ENCODE assay signal across 7 cellular contexts in genomic region chr18:9641081-9641480, GRCh38. TPM values are rescaled to one million over a fixed set of nuclear protein-coding genes. Genes with fewer than 3 reads are reported as not detected.
DNase-seq lines count a peak whose midpoint lies in the region; ATAC-seq, FAIRE-seq and TF ChIP-seq lines count a peak whose summit lies in the region.
"Not testable (repeated sequence)": the region's sequence is repeated elsewhere in the genome, so short reads cannot be mapped to it uniquely, and the experiment has no call there.

No MANE protein-coding gene starts in this region.

- not testable (repeated sequence) for H3K4me3 Mint-ChIP-seq in Caco-2 (ENCODE audit: unreplicated experiment)

- WGBS in IMR-90 (ENCODE audit: extremely low coverage in 2 of 2, insufficient read length in 1 of 2), 2 experiments, result no CpG with 5 or more reads among the region's 1 CpG
- WGBS in K562 (ENCODE audit: insufficient coverage, low coverage, missing lambda C conversion rate), result 15% methylated on average over 1 of the region's 1 CpG
- WGBS in H1 (ENCODE audit: extremely low coverage in 1 of 2, insufficient coverage in 1 of 2, insufficient read length in 1 of 2, insufficient replicate concordance in 2 of 2, low coverage in 1 of 2, low lambda C conversion rate in 2 of 2, missing lambda C conversion rate in 1 of 2), 2 experiments, result 88% methylated on average over 1 of the region's 1 CpG; no CpG with 5 or more reads in 1 of the 2 experiments
- 100% methylated on average over 1 of the region's 1 CpG for WGBS in mesenchymal stem cell
- WGBS in trophoblast cell (ENCODE audit: extremely low coverage, insufficient coverage, insufficient read length), result no CpG with 5 or more reads among the region's 1 CpG

- not testable (repeated sequence) for H4K12ac ChIP-seq in trophoblast cell (ENCODE audit: low read depth, low read length)

- not testable (repeated sequence) for H2AFZ ChIP-seq in IMR-90 (replicated peaks; ENCODE audit: low read length, poor library complexity); K562 (ENCODE audit: low read depth, low read length); H1 (ENCODE audit: low read length); mesenchymal stem cell (ENCODE audit: low read depth, low read length); trophoblast cell (ENCODE audit: insufficient read depth, low read length, poor library complexity)

- H3K4ac ChIP-seq in IMR-90 (ENCODE audit: low read depth, low read length); H1 (replicated peaks; ENCODE audit: insufficient read length, low read depth, low read length); mesenchymal stem cell (ENCODE audit: low read depth in 1 of 2, low read length in 2 of 2); trophoblast cell (ENCODE audit: low read depth, low read length): not testable (repeated sequence)

- not testable (repeated sequence) for TF ChIP-seq CTCF in Caco-2 (IDR thresholded peaks at IDR 0.05; ENCODE audit: insufficient read depth in 1 of 2, low read depth in 1 of 2, low read length in 1 of 2, severe bottlenecking in 1 of 2, unreplicated experiment in 1 of 2); IMR-90 (conservative IDR thresholded peaks at IDR 0.05; ENCODE audit: low read depth, low read length); K562 (IDR thresholded peaks at IDR 0.05 in 2 of 3, conservative IDR thresholded peaks at IDR 0.05 in 1 of 3; ENCODE audit: insufficient read depth in 2 of 3, low read depth in 1 of 3, low read length in 3 of 3); H1 (IDR thresholded peaks at IDR 0.05; ENCODE audit: control extremely low read depth in 1 of 3, insufficient read depth in 1 of 3, low read depth in 1 of 3, low read length in 3 of 3)

- peak overlapping the region; percentile 27; the same call in 1 of the 2 replicates for H2BK20ac ChIP-seq in IMR-90 (ENCODE audit: low read depth, low read length)
- H2BK20ac ChIP-seq in H1 (ENCODE audit: low read length), result not testable (repeated sequence)

- H2AK9ac ChIP-seq in IMR-90 (replicated peaks; ENCODE audit: low read depth, low read length, poor library complexity), result not testable (repeated sequence)

- not testable (repeated sequence) for H3K4me3 ChIP-seq in Caco-2 (ENCODE audit: low read depth, low read length); IMR-90 (ENCODE audit: insufficient read depth, low read depth, low read length); K562; H1 (ENCODE audit: extremely low read depth in 1 of 4, insufficient read depth in 2 of 4, low read depth in 3 of 4, low read length in 4 of 4); mesenchymal stem cell (ENCODE audit: insufficient read depth in 1 of 2, low read depth in 1 of 2, low read length in 2 of 2); trophoblast cell (ENCODE audit: low read depth, low read length)

- H3K79me1 ChIP-seq in IMR-90 (ENCODE audit: low read depth in 1 of 2, low read length in 2 of 2); H1 (ENCODE audit: low read depth, low read length); mesenchymal stem cell (replicated peaks; ENCODE audit: low read length, poor library complexity, severe bottlenecking); trophoblast cell (ENCODE audit: low read length): not testable (repeated sequence)

- H3K79me2 ChIP-seq in K562 (ENCODE audit: control insufficient read depth, insufficient read depth, low read length); H1 (ENCODE audit: control insufficient read depth in 1 of 2, insufficient read depth in 2 of 2, low read length in 2 of 2); trophoblast cell (ENCODE audit: control insufficient read depth, insufficient read depth, low read length, poor library complexity): not testable (repeated sequence)

- not testable (repeated sequence) for H3K9me1 ChIP-seq in IMR-90 (ENCODE audit: insufficient read depth, low read length); K562 (ENCODE audit: control insufficient read depth, insufficient read depth, low read length)

- H4K20me1 ChIP-seq in IMR-90 (ENCODE audit: insufficient read depth, low read length); K562 (replicated peaks; ENCODE audit: control insufficient read depth, insufficient read depth, low read length); H1 (replicated peaks in 1 of 2; ENCODE audit: control insufficient read depth in 1 of 2, insufficient read depth in 2 of 2, low read length in 2 of 2): not testable (repeated sequence)

- not testable (repeated sequence) for ATAC-seq in IMR-90 (ENCODE audit: low read depth); K562

- not testable (repeated sequence) for TF ChIP-seq POLR2A in IMR-90 (IDR thresholded peaks at IDR 0.05; ENCODE audit: low read depth, low read length); K562 (conservative IDR thresholded peaks at IDR 0.05); H1 (IDR thresholded peaks at IDR 0.05; ENCODE audit: control extremely low read depth in 1 of 2, low read depth in 2 of 2, low read length in 2 of 2)

- not testable (repeated sequence) for H4K5ac ChIP-seq in IMR-90 (ENCODE audit: low read depth, low read length); H1 (ENCODE audit: insufficient read length, low read depth, low read length)

- H2BK120ac ChIP-seq in IMR-90 (ENCODE audit: low read depth, low read length), result peak overlapping the region; percentile 5; the same call in 1 of the 2 replicates
- not testable (repeated sequence) for H2BK120ac ChIP-seq in H1 (replicated peaks; ENCODE audit: low read depth, low read length); mesenchymal stem cell (ENCODE audit: low read depth, low read length)
- peak overlapping the region; percentile 66 for H2BK120ac ChIP-seq in trophoblast cell (ENCODE audit: insufficient read depth, low read length, poor library complexity)

- H2AK5ac ChIP-seq in IMR-90 (ENCODE audit: low read depth, low read length), result peak overlapping the region; percentile 60; the same call in 1 of the 2 replicates
- not testable (repeated sequence) for H2AK5ac ChIP-seq in H1 (ENCODE audit: low read depth, low read length); mesenchymal stem cell (ENCODE audit: low read length, severe bottlenecking); trophoblast cell (ENCODE audit: low read length)

- BruUV-seq in Caco-2 (replicated peaks; lab: Mats Ljungman, UMichigan); IMR-90 (replicated peaks; lab: Mats Ljungman, UMichigan); K562 (replicated peaks; lab: Mats Ljungman, UMichigan): not testable (repeated sequence)

- H3K9me3 ChIP-seq in Caco-2; IMR-90 (ENCODE audit: control insufficient read depth, insufficient read depth, low read length); K562 (replicated peaks; ENCODE audit: control insufficient read depth, insufficient read depth, low read depth, low read length); H1 (ENCODE audit: insufficient read depth in 2 of 2, low read depth in 1 of 2, low read length in 1 of 2); mesenchymal stem cell (ENCODE audit: control insufficient read depth, low read length); trophoblast cell (ENCODE audit: insufficient read depth, low read depth, low read length): not testable (repeated sequence)

- not testable (repeated sequence) for DNase-seq in Caco-2; IMR-90; K562 (ENCODE audit: extremely low read depth in 1 of 4, low spot score in 3 of 4); H1 (ENCODE audit: low read depth in 1 of 2, low spot score in 2 of 2); mesenchymal stem cell
- DNase-seq in HCEC 1CT, result peak; percentile 14
- DNase-seq in trophoblast cell, result peak in 1 of 2 donors; percentile 22

- not testable (repeated sequence) for H2BK5ac ChIP-seq in IMR-90 (ENCODE audit: low read depth, low read length, poor library complexity, severe bottlenecking); mesenchymal stem cell (ENCODE audit: low read depth, low read length, poor library complexity, severe bottlenecking)
- H2BK5ac ChIP-seq in H1 (ENCODE audit: low read depth, low read length), result 0 out of 2 replicates have a peak overlapping the region, but pooled peaks have one; percentile 16
- H2BK5ac ChIP-seq in trophoblast cell (ENCODE audit: low read depth, low read length, poor library complexity), result peak overlapping the region; percentile 21

- H3K4me1 Mint-ChIP-seq in Caco-2 (ENCODE audit: low read depth, unreplicated experiment), result not testable (repeated sequence)

- not testable (repeated sequence) for H3K27me3 ChIP-seq in Caco-2 (replicated peaks; ENCODE audit: control insufficient read depth, insufficient read depth, low read length); IMR-90 (ENCODE audit: control insufficient read depth, insufficient read depth, low read length); K562 (ENCODE audit: control insufficient read depth in 2 of 2, insufficient read depth in 2 of 2, low read length in 2 of 2); H1 (replicated peaks in 1 of 4; ENCODE audit: control insufficient read depth in 3 of 4, extremely low read depth in 1 of 4, insufficient read depth in 3 of 4, low read length in 3 of 4); mesenchymal stem cell (ENCODE audit: control insufficient read depth in 1 of 2, insufficient read depth in 1 of 2, low read length in 2 of 2); trophoblast cell (ENCODE audit: insufficient read depth, low read length)

- H3K14ac ChIP-seq in IMR-90 (replicated peaks; ENCODE audit: low read depth, low read length); H1 (ENCODE audit: insufficient read length); mesenchymal stem cell (ENCODE audit: low read length in 2 of 2); trophoblast cell (ENCODE audit: low read length): not testable (repeated sequence)

- POLR2A ChIA-PET in Caco-2 (lab: Charles Lee); IMR-90 (lab: Charles Lee; ENCODE audit: unreplicated experiment); K562 (lab: Yijun Ruan, JAX); H1 (lab: Charles Lee; ENCODE audit: partially characterized antibody): not testable (repeated sequence)

- H3K36me3 ChIP-seq in Caco-2 (ENCODE audit: control insufficient read depth, insufficient read depth, low read length); IMR-90 (ENCODE audit: control insufficient read depth, insufficient read depth, low read length); K562 (ENCODE audit: control insufficient read depth, insufficient read depth, low read length); H1 (ENCODE audit: control insufficient read depth in 2 of 4, insufficient read depth in 4 of 4, low read length in 3 of 4); mesenchymal stem cell (ENCODE audit: control insufficient read depth in 1 of 2, insufficient read depth in 2 of 2, low read depth in 1 of 2, low read length in 2 of 2); trophoblast cell (ENCODE audit: control insufficient read depth in 1 of 2, insufficient read depth in 2 of 2, low read length in 2 of 2): not testable (repeated sequence)

- CTCF ChIA-PET in Caco-2 (lab: Charles Lee); IMR-90 (lab: Yijun Ruan, JAX); K562 (lab: Yijun Ruan, JAX; ENCODE audit: low intra/inter-chr PET ratio); H1 (lab: Charles Lee; ENCODE audit: partially characterized antibody): not testable (repeated sequence)

- in situ Hi-C loops in IMR-90 (cut with MboI; ENCODE audit: low sequenced_read_pairs); K562 (cut with MboI): not testable (repeated sequence)

- not testable (repeated sequence) for H3K36me3 Mint-ChIP-seq in Caco-2 (ENCODE audit: insufficient read depth, unreplicated experiment)

- not testable (repeated sequence) for FAIRE-seq in K562 (lab: Jason Lieb, UNC); H1 (lab: Jason Lieb, UNC)

- dilution Hi-C loops in IMR-90 (cut with HindIII; ENCODE audit: low sequenced_read_pairs, unreplicated experiment), result not testable (repeated sequence)

- not testable (repeated sequence) for H3K18ac ChIP-seq in IMR-90 (ENCODE audit: low read depth, low read length); H1 (ENCODE audit: extremely low read depth, low read length); mesenchymal stem cell (ENCODE audit: low read depth in 1 of 2, low read length in 2 of 2); trophoblast cell (ENCODE audit: low read length)

- not testable (repeated sequence) for H2BK12ac ChIP-seq in H1 (ENCODE audit: low read depth, low read length)
- H2BK12ac ChIP-seq in mesenchymal stem cell (ENCODE audit: low read length in 2 of 2) (peak overlapping the region in 1 of 2 experiments; percentile 33), trophoblast cell (ENCODE audit: low read length) (peak overlapping the region; percentile 87)

- not testable (repeated sequence) for H4K91ac ChIP-seq in IMR-90 (ENCODE audit: insufficient read depth, low read depth, low read length); H1 (replicated peaks; ENCODE audit: insufficient read length, low read length); mesenchymal stem cell (ENCODE audit: low read length)
- peak overlapping the region; percentile 37 for H4K91ac ChIP-seq in trophoblast cell (ENCODE audit: low read depth, low read length)

- not testable (repeated sequence) for H3K4me2 ChIP-seq in IMR-90 (ENCODE audit: low read depth, low read length); K562 (ENCODE audit: insufficient read depth, low read length); H1 (ENCODE audit: insufficient read depth in 1 of 2, low read depth in 2 of 2, low read length in 2 of 2); mesenchymal stem cell (ENCODE audit: low read length, poor library complexity, severe bottlenecking); trophoblast cell (ENCODE audit: low read length)

- not testable (repeated sequence) for H3K56ac ChIP-seq in IMR-90 (ENCODE audit: extremely low read depth, insufficient read depth, low read length); H1 (replicated peaks; ENCODE audit: insufficient read length, low read depth, low read length)

- H4K8ac ChIP-seq in IMR-90 (ENCODE audit: low read depth in 2 of 2, low read length in 2 of 2) (0 out of 4 replicates have a peak overlapping the region, but pooled peaks of 1 of the 2 experiments have one; percentile 19), mesenchymal stem cell (ENCODE audit: low read length) (peak overlapping the region; percentile 61)
- not testable (repeated sequence) for H4K8ac ChIP-seq in H1 (ENCODE audit: extremely low read depth, insufficient read depth, low read length); trophoblast cell (ENCODE audit: low read depth, low read length)

- H3K27me3 Mint-ChIP-seq in Caco-2 (ENCODE audit: insufficient read depth, unreplicated experiment), result not testable (repeated sequence)

- not testable (repeated sequence) for H2BK15ac ChIP-seq in IMR-90 (ENCODE audit: low read depth, low read length); H1 (ENCODE audit: low read length); mesenchymal stem cell (ENCODE audit: low read depth, poor library complexity, severe bottlenecking)

- H3K9ac ChIP-seq in IMR-90 (ENCODE audit: low read depth, low read length); K562 (ENCODE audit: insufficient read depth in 1 of 2, low read depth in 2 of 2, low read length in 2 of 2); H1 (replicated peaks in 1 of 4; ENCODE audit: extremely low read depth in 1 of 4, low read depth in 3 of 4, low read length in 3 of 4); mesenchymal stem cell (ENCODE audit: low read length); trophoblast cell (ENCODE audit: low read length): not testable (repeated sequence)

- intact Hi-C loops in Caco-2 (cut with micrococcal nuclease; ENCODE audit: unreplicated experiment); IMR-90 (cut with micrococcal nuclease); K562 (cut with micrococcal nuclease): not testable (repeated sequence)

- TF ChIP-seq RAD21 in IMR-90 (IDR thresholded peaks at IDR 0.05; ENCODE audit: low read length); K562 (CRISPR knock-in tag; conservative IDR thresholded peaks at IDR 0.05 in 1 of 2, IDR thresholded peaks at IDR 0.05 in 1 of 2); H1 (IDR thresholded peaks at IDR 0.05 in 1 of 2, conservative IDR thresholded peaks at IDR 0.05 in 1 of 2; ENCODE audit: low read depth in 2 of 2, low read length in 2 of 2): not testable (repeated sequence)

- not testable (repeated sequence) for TF ChIP-seq EP300 in K562 (IDR thresholded peaks at IDR 0.05; ENCODE audit: low read length); H1 (IDR thresholded peaks at IDR 0.05; ENCODE audit: borderline replicate concordance in 1 of 2, low read depth in 2 of 2, low read length in 2 of 2)

- not testable (repeated sequence) for H3K23me2 ChIP-seq in H1 (ENCODE audit: low read depth, low read length)

- H3K9me3 Mint-ChIP-seq in Caco-2 (ENCODE audit: unreplicated experiment), result peaks cover 15% of the 10 kb centered on the region

- 0 out of 2 replicates have a peak overlapping the region, but pooled peaks have one; percentile 3 for H3K23ac ChIP-seq in IMR-90 (ENCODE audit: low read depth, low read length)
- H3K23ac ChIP-seq in H1 (ENCODE audit: insufficient read length); mesenchymal stem cell (ENCODE audit: low read length in 2 of 2); trophoblast cell (ENCODE audit: low read length): not testable (repeated sequence)

- H3K27ac Mint-ChIP-seq in Caco-2 (ENCODE audit: unreplicated experiment), result peak overlapping the region; percentile 90

- not testable (repeated sequence) for H3K27ac ChIP-seq in IMR-90 (ENCODE audit: insufficient read depth, low read length); K562 (ENCODE audit: extremely low read depth, low read depth, low read length); H1 (ENCODE audit: low read depth, low read length); mesenchymal stem cell (ENCODE audit: low read length, poor library complexity, severe bottlenecking); trophoblast cell (ENCODE audit: low read depth, low read length)

- H3K4me1 ChIP-seq in Caco-2 (peaks cover 24% of the 10 kb centered on the region), H1 (replicated peaks in 1 of 4; ENCODE audit: control insufficient read depth in 3 of 4, insufficient read depth in 4 of 4, low read length in 3 of 4) (peaks cover 0 to 12% (median 6%) of the 10 kb centered on the region in 4 experiments; a peak in 5 of 7 replicates)
- H3K4me1 ChIP-seq in IMR-90 (ENCODE audit: control insufficient read depth, insufficient read depth, low read length); K562 (replicated peaks in 1 of 2; ENCODE audit: control insufficient read depth in 2 of 2, insufficient read depth in 2 of 2, low read length in 2 of 2); mesenchymal stem cell (ENCODE audit: control insufficient read depth, insufficient read depth, low read depth, low read length); trophoblast cell (ENCODE audit: control insufficient read depth in 1 of 2, insufficient read depth in 2 of 2, low read length in 2 of 2): not testable (repeated sequence)

RNA-seq across cellular contexts. Expression of gene PPP4R1, which starts 26.7 kb away (rescaled TPM):
- total RNA-seq in Caco-2 (2022) (91.4 and 96.6 TPM in 2 replicates), IMR-90 (2012; rRNA removed) (123 and 131 TPM in 2 replicates), K562 (2014; rRNA removed) (95.7 and 100 TPM in 2 replicates), K562 (2014; rRNA removed; fragmentation: Illumina TruSeq; extraction: Trizol) (77.5 and 91.2 TPM in 2 replicates), K562 (2015; rRNA removed; fragmentation: Illumina TruSeq; extraction: Trizol) (86.4 and 92.5 TPM in 2 replicates), K562 (2021) (83.2 and 95.5 TPM in 2 replicates)
- polyA plus RNA-seq in IMR-90 (2012; rRNA removed) (70.9 and 80.6 TPM in 2 replicates), K562 (2011; rRNA removed) (131 and 136 TPM in 2 replicates), K562 (2014; fragmentation: Illumina TruSeq; extraction: Trizol) (55.4 and 84.5 TPM in 2 replicates), K562 (2014; fragmentation: Nextera tagmentation; extraction: Ambion mirVana) (10 to 100 TPM; 23.5 to 35.1 TPM), K562 (2014; rRNA removed) (56.0 and 57.5 TPM in 2 replicates), H1 (2011; rRNA removed) (59.6 and 67.4 TPM in 2 replicates)
- 40.7 and 121 TPM in 2 replicates for polyA plus RNA-seq in IMR-90 (2012; cell fraction: cytosol; rRNA removed)
- 131 and 135 TPM in 2 replicates for polyA plus RNA-seq in IMR-90 (2012; cell fraction: nucleus; rRNA removed; ENCODE audit: low replicate concordance)
- total RNA-seq in K562 (2011; cell fraction: chromatin; rRNA removed; ENCODE audit: low replicate concordance), result 227 and 404 TPM in 2 replicates
- 86.1 and 111 TPM in 2 replicates for total RNA-seq in K562 (2011; cell fraction: nucleolus; rRNA removed)
- 148 and 198 TPM in 2 replicates for total RNA-seq in K562 (2011; cell fraction: nucleoplasm; rRNA removed)
- polyA plus RNA-seq in K562 (2011; cell fraction: cytosol; rRNA removed), result 91.1 and 105 TPM in 2 replicates
- polyA plus RNA-seq in K562 (2011; cell fraction: nucleus; rRNA removed), result 191 and 198 TPM in 2 replicates
- polyA plus RNA-seq in K562 (2012), result 46.2 and 49.6 TPM in 2 replicates
- 277 and 310 TPM in 2 replicates for polyA minus RNA-seq in K562 (2011; rRNA and poly(A)+ RNA removed)
- 99.1 and 116 TPM in 2 replicates for polyA minus RNA-seq in K562 (2011; cell fraction: cytosol; rRNA and poly(A)+ RNA removed)
- 93.0 and 173 TPM in 2 replicates for polyA minus RNA-seq in K562 (2011; cell fraction: nucleus; rRNA and poly(A)+ RNA removed)
- 96.1 and 108 TPM in 2 replicates for total RNA-seq in H1 (2021; fragmentation: NEBNext Ultra II Directional; extraction: Animal tissue kit (Norgen Biotek cat#: 25700))
- polyA plus RNA-seq in H1 (2011; cell fraction: cytosol; rRNA removed), result 76.0 TPM
- 152 TPM for polyA plus RNA-seq in H1 (2011; cell fraction: nucleus; rRNA removed)
- polyA plus RNA-seq in H1 (2012, experiment 1 of 2), result 54.4 to 75.8 TPM (median 62.2 TPM) in 4 replicates
- polyA plus RNA-seq in H1 (2012, experiment 2 of 2), result 9.7 TPM
- polyA plus RNA-seq in H1 (2013, experiment 1 of 2), result 66.9 TPM
- polyA plus RNA-seq in H1 (2013, experiment 2 of 2), result 63.2 TPM
- polyA minus RNA-seq in H1 (2011; rRNA and poly(A)+ RNA removed), result 186 and 237 TPM in 2 replicates
- 55.3 TPM for polyA minus RNA-seq in H1 (2011; cell fraction: cytosol; rRNA and poly(A)+ RNA removed)
- 133 TPM for polyA minus RNA-seq in H1 (2011; cell fraction: nucleus; rRNA and poly(A)+ RNA removed)
- polyA plus RNA-seq in mesenchymal stem cell (2013, experiment 1 of 2), result 61.2 TPM
- polyA plus RNA-seq in mesenchymal stem cell (2013, experiment 2 of 2), result 58.8 TPM
- polyA plus RNA-seq in trophoblast cell (2013), result 80.3 and 85.6 TPM in 2 replicates
